19 cellular contexts compared by ENCODE assay signal in genomic region chr12:19461986-19462385, GRCh38. TPM values are rescaled to one million over a fixed set of nuclear protein-coding genes. Genes with fewer than 3 reads are reported as not detected.
DNase-seq lines count a peak whose midpoint lies in the region; ATAC-seq and TF ChIP-seq lines count a peak whose summit lies in the region.
"Had no signal": no experiment of that assay in that cellular context is flagged by ENCODE, and none has a peak within 500 bp of the region (broad histone marks: within the 10 kb centered on the region; RNA-seq: fewer than 3 reads in every experiment).

No MANE protein-coding gene starts in this region.

- no peaks in the 10 kb centered on the region for H3K9me3 Mint-ChIP-seq in H9
- H3K9me3 Mint-ChIP-seq in activated T-helper 17 cell treated with anti-CD3 and anti-CD28 coated beads, Interleukin-2, amount 50 U/mL, for 72 hours = no peaks in the 10 kb centered on the region
- H3K9me3 Mint-ChIP-seq in naive thymus-derived CD8-positive, alpha-beta T cell = no peaks in the 10 kb centered on the region
- H3K9me3 Mint-ChIP-seq: activated CD4-positive, alpha-beta memory T cell treated with anti-CD3 and anti-CD28 coated beads, Interleukin-2, amount 10 ng/mL, durations not matched to agents 7 days and 5 days had no signal

- no peak overlapping the region for H3K4me2 ChIP-seq in H9 (ENCODE audit: insufficient read depth, insufficient read length, low read length)

- peak; percentile 31 to 39 for DNase-seq in activated CD4-positive, alpha-beta T cell treated with anti-CD3 and anti-CD28 coated beads for 4 hours
- no peak for DNase-seq in activated CD4-positive, alpha-beta T cell treated with anti-CD3 and anti-CD28 coated beads, Interleukin-2, amount 50 U/mL, for 1 hour
- DNase-seq in H9 = no peak
- DNase-seq in naive thymus-derived CD8-positive, alpha-beta T cell = no peak
- DNase-seq in esophagus squamous epithelium (lab: John Stamatoyannopoulos, UW) = no peak
- DNase-seq in heart right ventricle = no peak
- no peak for DNase-seq in H4 (ENCODE audit: low spot score)
- DNase-seq: activated CD4-positive, alpha-beta memory T cell treated with anti-CD3 and anti-CD28 coated beads, Interleukin-2, amount 10 ng/mL, durations not matched to agents 7 days and 5 days; activated effector memory CD4-positive, alpha-beta T cell treated with Interleukin-2 at 50 U/mL for 16 hours; glutamatergic neuron; NCI-H82; stimulated activated CD4-positive, alpha-beta T cell treated with anti-CD3 and anti-CD28 coated beads, Interleukin-4, amount 100 ng/mL, for 24 hours had no signal

- H3K27me3 Mint-ChIP-seq in H9 (ENCODE audit: low read depth) = no peaks in the 10 kb centered on the region
- no peaks in the 10 kb centered on the region for H3K27me3 Mint-ChIP-seq in activated T-helper 17 cell treated with anti-CD3 and anti-CD28 coated beads, Interleukin-2, amount 50 U/mL, for 72 hours
- no peaks in the 10 kb centered on the region for H3K27me3 Mint-ChIP-seq in naive thymus-derived CD8-positive, alpha-beta T cell
- H3K27me3 Mint-ChIP-seq: activated CD4-positive, alpha-beta memory T cell treated with anti-CD3 and anti-CD28 coated beads, Interleukin-2, amount 10 ng/mL, durations not matched to agents 7 days and 5 days; progenitor cell of endocrine pancreas had no signal

- TF ChIP-seq CTCF in H9 (conservative IDR thresholded peaks at IDR 0.05) (no peak), esophagus squamous epithelium (IDR thresholded peaks at IDR 0.05) (no peak), heart right ventricle (IDR thresholded peaks at IDR 0.05) (no peak)

- no peak overlapping the region for H3K27ac ChIP-seq in H9 (ENCODE audit: insufficient read length, low read depth, low read length)
- no peak overlapping the region for H3K27ac ChIP-seq in esophagus squamous epithelium
- no peak overlapping the region for H3K27ac ChIP-seq in heart right ventricle
- H3K27ac ChIP-seq: C4-2B, esophagus muscularis mucosa, tibial nerve had no signal

- WGBS in H9 (ENCODE audit: extremely low coverage, insufficient read length, low lambda C conversion rate) = no CpG with 5 or more reads among the region's 1 CpG
- 5 to 10% methylated on average over 1 of the region's 1 CpG for WGBS in esophagus squamous epithelium, 2 donors
- WGBS in heart right ventricle, 2 donors = 36 to 39% methylated on average over 1 of the region's 1 CpG

- H3K4me1 ChIP-seq in H9 (ENCODE audit: insufficient read depth, low read length) = peaks cover 4% of the 10 kb centered on the region; the same call in 1 of the 2 replicates
- peaks cover 6 to 57% (median 11%) of the 10 kb centered on the region in 3 donors for H3K4me1 ChIP-seq in esophagus squamous epithelium
- H3K4me1 ChIP-seq in heart right ventricle = peaks cover 0 to 24% (median 14%) of the 10 kb centered on the region in 9 donors

- no peak overlapping the region for H2BK15ac ChIP-seq in H9 (ENCODE audit: low read depth, low read length)

- H2BK5ac ChIP-seq in H9 (ENCODE audit: insufficient read length, low read length) = no peak overlapping the region

- intact Hi-C loops in esophagus squamous epithelium (cut with DNase I) (no loop called here), heart right ventricle (cut with DNase I) (no loop called here)

- H3K9ac ChIP-seq in H9 (ENCODE audit: extremely low read depth, insufficient read length, low read length) = no peak overlapping the region

- H3K9me3 ChIP-seq in H9 (ENCODE audit: control insufficient read depth, low read depth, low read length) = no peaks in the 10 kb centered on the region
- H3K9me3 ChIP-seq in esophagus squamous epithelium = no peaks in the 10 kb centered on the region
- no peaks in the 10 kb centered on the region for H3K9me3 ChIP-seq in heart right ventricle
- H3K9me3 ChIP-seq: esophagus muscularis mucosa, tibial nerve had no signal

- no peaks in the 10 kb centered on the region for H3K27me3 ChIP-seq in H9 (ENCODE audit: insufficient read depth, low read length)
- H3K27me3 ChIP-seq in esophagus squamous epithelium = no peaks in the 10 kb centered on the region
- H3K27me3 ChIP-seq in heart right ventricle = no peaks in the 10 kb centered on the region
- H3K27me3 ChIP-seq: esophagus muscularis mucosa, tibial nerve had no signal

- H3K14ac ChIP-seq in H9 (ENCODE audit: insufficient read depth, low read length) = no peak overlapping the region

- H3K79me1 ChIP-seq in H9 (ENCODE audit: insufficient read depth, low read depth, low read length, poor library complexity, severe bottlenecking) = peaks cover 7% of the 10 kb centered on the region

- H3K4ac ChIP-seq in H9 (ENCODE audit: low read depth, low read length) = no peak overlapping the region

- H3K36me3 Mint-ChIP-seq in H9 (ENCODE audit: insufficient read depth in 1 of 3, low read depth in 3 of 3) = peaks cover 32 to 52% (median 52%) of the 10 kb centered on the region in 3 experiments; a peak in 6 of 7 replicates
- H3K36me3 Mint-ChIP-seq in activated T-helper 17 cell treated with anti-CD3 and anti-CD28 coated beads, Interleukin-2, amount 50 U/mL, for 72 hours (ENCODE audit: low read depth) = peaks cover 56% of the 10 kb centered on the region
- peaks cover 6 to 48% (median 25%) of the 10 kb centered on the region in 3 donors for H3K36me3 Mint-ChIP-seq in naive thymus-derived CD8-positive, alpha-beta T cell

- H3K27ac Mint-ChIP-seq in H9 = peak overlapping the region in 2 of 3 experiments; percentile 56 to 58; a peak in 1 of 7 replicates
- peak overlapping the region; percentile 54 for H3K27ac Mint-ChIP-seq in activated T-helper 17 cell treated with anti-CD3 and anti-CD28 coated beads, Interleukin-2, amount 50 U/mL, for 72 hours
- peak overlapping the region in 9 of 10 donors; percentile 14 to 84 (median 44) for H3K27ac Mint-ChIP-seq in naive thymus-derived CD8-positive, alpha-beta T cell
- H3K27ac Mint-ChIP-seq: activated CD4-positive, alpha-beta memory T cell treated with anti-CD3 and anti-CD28 coated beads, Interleukin-2, amount 10 ng/mL, durations not matched to agents 7 days and 5 days had no signal

- H3K23me2 ChIP-seq in H9 (ENCODE audit: insufficient read length, low read depth, low read length, poor library complexity, severe bottlenecking) = no peaks in the 10 kb centered on the region

- POLR2A ChIA-PET in naive thymus-derived CD8-positive, alpha-beta T cell (lab: Charles Lee) = no interaction called here

- no peak overlapping the region for H2AK5ac ChIP-seq in H9 (ENCODE audit: insufficient read length, low read length)

- H4K8ac ChIP-seq in H9 (replicated peaks; ENCODE audit: insufficient read length, low read depth, low read length) = no peak overlapping the region

- peaks cover 34% of the 10 kb centered on the region; the same call in 1 of the 2 replicates for H3K79me2 ChIP-seq in H9 (ENCODE audit: insufficient read depth, low read length)

- H4K20me1 ChIP-seq in H9 (ENCODE audit: control insufficient read depth, insufficient read depth, insufficient read length) = no peaks in the 10 kb centered on the region

- H2AFZ ChIP-seq in H9 (ENCODE audit: low read length) = no peak overlapping the region

- H2BK120ac ChIP-seq in H9 (ENCODE audit: low read depth, low read length, poor library complexity, severe bottlenecking) = no peak overlapping the region

- H3K4me3 Mint-ChIP-seq in H9 = no peak overlapping the region
- H3K4me3 Mint-ChIP-seq in activated T-helper 17 cell treated with anti-CD3 and anti-CD28 coated beads, Interleukin-2, amount 50 U/mL, for 72 hours = peak overlapping the region; percentile 12
- peak overlapping the region in 2 of 10 donors; percentile 0 to 54 for H3K4me3 Mint-ChIP-seq in naive thymus-derived CD8-positive, alpha-beta T cell
- H3K4me3 Mint-ChIP-seq: activated CD4-positive, alpha-beta memory T cell treated with anti-CD3 and anti-CD28 coated beads, Interleukin-2, amount 10 ng/mL, durations not matched to agents 7 days and 5 days had no signal

- H2BK12ac ChIP-seq in H9 (ENCODE audit: insufficient read length, low read depth, low read length) = no peak overlapping the region

- no peak overlapping the region for H3T11ph ChIP-seq in H9 (ENCODE audit: low read length)

- H4K5ac ChIP-seq in H9 (ENCODE audit: insufficient read length, low read depth, low read length) = no peak overlapping the region

- no peak overlapping the region for H3K23ac ChIP-seq in H9 (ENCODE audit: insufficient read length, low read depth, low read length)

- no peak overlapping the region for H4K91ac ChIP-seq in H9 (ENCODE audit: insufficient read length, low read depth, low read length)

- no peak overlapping the region for H3K18ac ChIP-seq in H9 (ENCODE audit: insufficient read length, low read depth, low read length)

- no peak overlapping the region for H2BK20ac ChIP-seq in H9 (ENCODE audit: low read depth, low read length, poor library complexity, severe bottlenecking)

- TF ChIP-seq POLR2A in esophagus squamous epithelium (IDR thresholded peaks at IDR 0.05) = no peak

- ATAC-seq in activated T-helper 17 cell treated with anti-CD3 and anti-CD28 coated beads, Interleukin-2, amount 50 U/mL, for 72 hours (replicated peaks) = peak; percentile 60
- no peak for ATAC-seq in naive thymus-derived CD8-positive, alpha-beta T cell
- no peak for ATAC-seq in heart right ventricle
- ATAC-seq: Panc1 had no signal

- H3K4me3 ChIP-seq in esophagus squamous epithelium (no peak overlapping the region), heart right ventricle (no peak overlapping the region)
- H3K4me3 ChIP-seq: esophagus muscularis mucosa, lung, tibial nerve had no signal

- H3K4me1 Mint-ChIP-seq in H9 = peaks cover 24 to 28% of the 10 kb centered on the region in 2 experiments
- H3K4me1 Mint-ChIP-seq in activated T-helper 17 cell treated with anti-CD3 and anti-CD28 coated beads, Interleukin-2, amount 50 U/mL, for 72 hours = peaks cover 23% of the 10 kb centered on the region
- H3K4me1 Mint-ChIP-seq in naive thymus-derived CD8-positive, alpha-beta T cell = peaks cover 17 to 52% (median 45%) of the 10 kb centered on the region in 4 donors

- H3K36me3 ChIP-seq in esophagus squamous epithelium (peaks cover 0 to 46% (median 0%) of the 10 kb centered on the region in 3 donors), heart right ventricle (peaks cover 0 to 47% (median 9%) of the 10 kb centered on the region in 9 donors)

- H3K56ac ChIP-seq in H9 (ENCODE audit: insufficient read length, low read depth, low read length) = no peak overlapping the region

RNA-seq across cellular contexts. Expression of gene AEBP2, which starts 22.7 kb away (rescaled TPM):
- total RNA-seq in H9 (2021) (82.6 and 82.8 TPM in 2 replicates), esophagus squamous epithelium (10 to 100 TPM; 26.8 to 50.2 (median 33.4) TPM), heart right ventricle (10 to 100 TPM; 23.0 to 31.6 (median 28.5) TPM)
- total RNA-seq in activated T-helper 17 cell treated with anti-CD3 and anti-CD28 coated beads, Interleukin-2, amount 50 U/mL, for 72 hours = 10 to 100 TPM; 65.6 to 82.9 TPM
- total RNA-seq in naive thymus-derived CD8-positive, alpha-beta T cell = 10 to 100 TPM; 61.8 to 66.4 TPM
- polyA plus RNA-seq in naive thymus-derived CD8-positive, alpha-beta T cell = 10 to 100 TPM in 2 of 3 donors, 1 to 10 TPM in 1; 8.5 to 15.5 (median 14.0) TPM
- 1 to 10 TPM; 5.7 to 8.4 TPM for polyA plus RNA-seq in heart right ventricle
- total RNA-seq in H4 (2014; rRNA removed; shearing (Covaris generic)) = 7.4 and 7.7 TPM in 2 replicates

Comparison
In these comparisons a context has a peak if more than half of its experiments do, and no peak if none do; other contexts are left out.
1. DNase-seq: peak in activated CD4-positive, alpha-beta T cell treated with anti-CD3 and anti-CD28 coated beads for 4 hours (2 of 2); none in activated CD4-positive, alpha-beta T cell treated with anti-CD3 and anti-CD28 coated beads, Interleukin-2, amount 50 U/mL, for 1 hour (single experiment), H9 (single experiment), naive thymus-derived CD8-positive, alpha-beta T cell (0 of 10), esophagus squamous epithelium (single experiment), heart right ventricle (0 of 2) and H4 (single experiment).
2. Peak in every context shown above with its lines, with median percentiles within 50 percentile points of each other: H3K27ac Mint-ChIP-seq.